8 cellular contexts compared by ENCODE assay signal in the genomic region with DNA sequence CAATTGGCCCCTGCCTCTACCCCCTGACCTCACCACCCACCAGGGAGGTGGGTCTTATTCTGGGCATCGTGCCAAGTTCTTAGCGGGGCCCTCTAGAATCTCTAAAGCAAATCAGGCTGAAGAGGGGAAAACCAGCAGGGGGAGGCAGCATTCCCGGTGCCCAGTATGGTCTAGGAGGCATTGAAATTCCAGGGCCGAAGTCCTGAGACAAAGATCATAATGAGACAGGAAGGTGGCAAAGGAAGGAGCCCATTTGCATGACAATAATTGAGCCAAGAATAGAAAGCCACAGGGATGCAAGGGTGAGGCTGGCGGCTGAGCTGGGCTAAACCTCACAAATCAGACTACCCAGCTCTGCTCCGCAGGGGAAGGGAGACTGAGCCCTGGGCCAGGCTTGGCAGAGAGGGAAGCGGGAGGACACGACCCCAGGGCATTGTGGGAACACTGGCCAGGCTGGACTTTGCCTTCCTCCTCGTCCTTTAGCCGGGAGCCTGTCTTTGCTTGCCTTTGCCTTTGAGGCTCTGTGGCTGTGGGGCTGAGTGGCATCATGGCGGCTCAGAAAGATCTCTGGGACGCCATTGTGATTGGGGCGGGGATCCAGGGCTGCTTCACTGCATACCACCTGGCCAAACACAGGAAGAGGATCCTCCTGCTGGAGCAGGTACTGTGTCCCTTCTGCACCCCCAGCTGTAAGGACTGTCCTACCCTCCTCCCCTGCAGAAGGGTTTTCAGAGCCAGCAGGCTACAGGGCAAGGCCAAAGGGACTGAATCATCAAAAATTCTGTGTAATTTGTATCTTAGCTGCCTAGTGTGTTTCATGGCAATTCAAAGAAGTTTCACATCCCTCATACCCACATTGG. TPM values are rescaled to one million over a fixed set of nuclear protein-coding genes. Genes with fewer than 3 reads are reported as not detected.
DNase-seq lines count a peak whose midpoint lies in the region; ATAC-seq and TF ChIP-seq lines count a peak whose summit lies in the region.

A gene with protein sequence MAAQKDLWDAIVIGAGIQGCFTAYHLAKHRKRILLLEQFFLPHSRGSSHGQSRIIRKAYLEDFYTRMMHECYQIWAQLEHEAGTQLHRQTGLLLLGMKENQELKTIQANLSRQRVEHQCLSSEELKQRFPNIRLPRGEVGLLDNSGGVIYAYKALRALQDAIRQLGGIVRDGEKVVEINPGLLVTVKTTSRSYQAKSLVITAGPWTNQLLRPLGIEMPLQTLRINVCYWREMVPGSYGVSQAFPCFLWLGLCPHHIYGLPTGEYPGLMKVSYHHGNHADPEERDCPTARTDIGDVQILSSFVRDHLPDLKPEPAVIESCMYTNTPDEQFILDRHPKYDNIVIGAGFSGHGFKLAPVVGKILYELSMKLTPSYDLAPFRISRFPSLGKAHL (plus strand): TSS at position 463 of the 860 bp plus-strand sequence. CDS start 85 bp downstream, at position 548.

- TF ChIP-seq CTCF in GM10266 (IDR thresholded peaks at IDR 0.05; ENCODE audit: control insufficient read depth, insufficient read depth, low read depth, missing control alignments) (no peak), WTC11 (IDR thresholded peaks at IDR 0.05) (no peak)

- H3K4me3 ChIP-seq in iPS-15b (ENCODE audit: low read depth, low read length), result peak within 1 kb of the TSS; percentile 36

- H3K36me3 Mint-ChIP-seq in WTC11, result peaks cover 18% of the 10 kb centered on the region

- peak; percentile 87 for ATAC-seq in WTC11
- ATAC-seq in stimulated activated naive CD8-positive, alpha-beta T cell treated with anti-CD3 and anti-CD28 coated beads, Interleukin-15, amount 100 ng/mL, for 72 hours, result peak; percentile 53

- CTCF ChIA-PET in WTC11 (lab: Charles Lee), result interaction anchor here (0.6 to 2.7 kb wide), 22 partner anchors 9 to 137 kb away, joined by 3 to 21 read pairs (median 4); a partner anchor contains a TSS

- DNase-seq in GM10266 (ENCODE audit: extremely low spot score), result peak; percentile 40
- peak; percentile 61 for DNase-seq in NCI-H187 treated with DMSO at 0.1 percent for 48 hours (lab: John Stamatoyannopoulos, UW)
- peak; percentile 80 for DNase-seq in WTC11 (ENCODE audit: low spot score)
- no peak for DNase-seq in stimulated activated naive CD8-positive, alpha-beta T cell treated with anti-CD3 and anti-CD28 coated beads, Interleukin-15, amount 100 ng/mL, for 72 hours
- no peak for DNase-seq in activated effector memory CD4-positive, alpha-beta T cell treated with anti-CD3 and anti-CD28 coated beads, Interleukin-2, amount 50 U/mL, for 16 hours
- no peak for DNase-seq in activated gamma-delta T cell treated with Interleukin-2 at 50 U/mL for 16 hours
- DNase-seq in HUDEP-2 (lab: John Stamatoyannopoulos, UW; ENCODE audit: unreplicated experiment in 76 of 76), result no peak

- H3K9me3 ChIP-seq in iPS-15b (ENCODE audit: control insufficient read depth, insufficient read depth, low read length), result no peaks in the 10 kb centered on the region

- peak within 1 kb of the TSS; percentile 76 for H3K9ac ChIP-seq in iPS-15b (ENCODE audit: low read depth, low read length)

- peaks cover 63% of the 10 kb centered on the region for H3K4me1 Mint-ChIP-seq in WTC11
- peaks cover 23% of the 10 kb centered on the region for H3K4me1 Mint-ChIP-seq in stimulated activated naive CD8-positive, alpha-beta T cell treated with anti-CD3 and anti-CD28 coated beads, Interleukin-15, amount 100 ng/mL, for 72 hours

- H3K27ac Mint-ChIP-seq in WTC11, result peak within 1 kb of the TSS; percentile 98
- H3K27ac Mint-ChIP-seq in stimulated activated naive CD8-positive, alpha-beta T cell treated with anti-CD3 and anti-CD28 coated beads, Interleukin-15, amount 100 ng/mL, for 72 hours, result peak within 1 kb of the TSS in 1 of 2 donors; percentile 30

- peak within 1 kb of the TSS; percentile 41 for H3K4me3 Mint-ChIP-seq in WTC11
- H3K4me3 Mint-ChIP-seq in stimulated activated naive CD8-positive, alpha-beta T cell treated with anti-CD3 and anti-CD28 coated beads, Interleukin-15, amount 100 ng/mL, for 72 hours, result peak within 1 kb of the TSS; percentile 30 to 58

- POLR2A ChIA-PET in WTC11 (lab: Charles Lee), result interaction anchor here (0.5 to 1.2 kb wide), 4 partner anchors 11 to 47 kb away, joined by 3 to 4 read pairs (median 4); no protein-coding TSS in a partner anchor

- H3K27me3 ChIP-seq in iPS-15b (ENCODE audit: control insufficient read depth, insufficient read depth, low read length), result no peaks in the 10 kb centered on the region

- H3K36me3 ChIP-seq in iPS-15b (ENCODE audit: control insufficient read depth, insufficient read depth, low read length), result no peaks in the 10 kb centered on the region

- no peaks in the 10 kb centered on the region for H3K9me3 Mint-ChIP-seq in WTC11
- no peaks in the 10 kb centered on the region for H3K9me3 Mint-ChIP-seq in stimulated activated naive CD8-positive, alpha-beta T cell treated with anti-CD3 and anti-CD28 coated beads, Interleukin-15, amount 100 ng/mL, for 72 hours

- H3K4me1 ChIP-seq in iPS-15b (ENCODE audit: control insufficient read depth, insufficient read depth, low read length), result peaks cover 32% of the 10 kb centered on the region

- no peaks in the 10 kb centered on the region for H3K27me3 Mint-ChIP-seq in WTC11 (ENCODE audit: low read depth)
- peaks cover 8% of the 10 kb centered on the region for H3K27me3 Mint-ChIP-seq in stimulated activated naive CD8-positive, alpha-beta T cell treated with anti-CD3 and anti-CD28 coated beads, Interleukin-15, amount 100 ng/mL, for 72 hours

TF ChIP-seq in WTC11, 78 proteins besides CTCF, POLR2A, EP300 and RAD21 (continues in another document):
- TF ChIP-seq, protein P1, sequence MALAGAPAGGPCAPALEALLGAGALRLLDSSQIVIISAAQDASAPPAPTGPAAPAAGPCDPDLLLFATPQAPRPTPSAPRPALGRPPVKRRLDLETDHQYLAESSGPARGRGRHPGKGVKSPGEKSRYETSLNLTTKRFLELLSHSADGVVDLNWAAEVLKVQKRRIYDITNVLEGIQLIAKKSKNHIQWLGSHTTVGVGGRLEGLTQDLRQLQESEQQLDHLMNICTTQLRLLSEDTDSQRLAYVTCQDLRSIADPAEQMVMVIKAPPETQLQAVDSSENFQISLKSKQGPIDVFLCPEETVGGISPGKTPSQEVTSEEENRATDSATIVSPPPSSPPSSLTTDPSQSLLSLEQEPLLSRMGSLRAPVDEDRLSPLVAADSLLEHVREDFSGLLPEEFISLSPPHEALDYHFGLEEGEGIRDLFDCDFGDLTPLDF (CRISPR knock-in tag; IDR thresholded peaks at IDR 0.05), result 0 out of 2 replicates have a peak, but pooled peaks have one; percentile 43
- TF ChIP-seq ZNF423 (CRISPR knock-in tag; IDR thresholded peaks at IDR 0.05) (peak; percentile 54), CREB1 (CRISPR knock-in tag; IDR thresholded peaks at IDR 0.05) (peak; percentile 52; the same call in 1 of the 2 replicates), OVOL2 (CRISPR knock-in tag; IDR thresholded peaks at IDR 0.05; ENCODE audit: borderline replicate concordance) (no peak), FOXP1 (CRISPR knock-in tag; IDR thresholded peaks at IDR 0.05; ENCODE audit: borderline replicate concordance) (peak; percentile 50; the same call in 1 of the 2 replicates), CREM (CRISPR knock-in tag; IDR thresholded peaks at IDR 0.05) (no peak), ZNF219 (CRISPR knock-in tag; IDR thresholded peaks at IDR 0.05; ENCODE audit: borderline replicate concordance) (0 out of 2 replicates have a peak, but pooled peaks have one; percentile 27)
- TF ChIP-seq, protein P2, sequence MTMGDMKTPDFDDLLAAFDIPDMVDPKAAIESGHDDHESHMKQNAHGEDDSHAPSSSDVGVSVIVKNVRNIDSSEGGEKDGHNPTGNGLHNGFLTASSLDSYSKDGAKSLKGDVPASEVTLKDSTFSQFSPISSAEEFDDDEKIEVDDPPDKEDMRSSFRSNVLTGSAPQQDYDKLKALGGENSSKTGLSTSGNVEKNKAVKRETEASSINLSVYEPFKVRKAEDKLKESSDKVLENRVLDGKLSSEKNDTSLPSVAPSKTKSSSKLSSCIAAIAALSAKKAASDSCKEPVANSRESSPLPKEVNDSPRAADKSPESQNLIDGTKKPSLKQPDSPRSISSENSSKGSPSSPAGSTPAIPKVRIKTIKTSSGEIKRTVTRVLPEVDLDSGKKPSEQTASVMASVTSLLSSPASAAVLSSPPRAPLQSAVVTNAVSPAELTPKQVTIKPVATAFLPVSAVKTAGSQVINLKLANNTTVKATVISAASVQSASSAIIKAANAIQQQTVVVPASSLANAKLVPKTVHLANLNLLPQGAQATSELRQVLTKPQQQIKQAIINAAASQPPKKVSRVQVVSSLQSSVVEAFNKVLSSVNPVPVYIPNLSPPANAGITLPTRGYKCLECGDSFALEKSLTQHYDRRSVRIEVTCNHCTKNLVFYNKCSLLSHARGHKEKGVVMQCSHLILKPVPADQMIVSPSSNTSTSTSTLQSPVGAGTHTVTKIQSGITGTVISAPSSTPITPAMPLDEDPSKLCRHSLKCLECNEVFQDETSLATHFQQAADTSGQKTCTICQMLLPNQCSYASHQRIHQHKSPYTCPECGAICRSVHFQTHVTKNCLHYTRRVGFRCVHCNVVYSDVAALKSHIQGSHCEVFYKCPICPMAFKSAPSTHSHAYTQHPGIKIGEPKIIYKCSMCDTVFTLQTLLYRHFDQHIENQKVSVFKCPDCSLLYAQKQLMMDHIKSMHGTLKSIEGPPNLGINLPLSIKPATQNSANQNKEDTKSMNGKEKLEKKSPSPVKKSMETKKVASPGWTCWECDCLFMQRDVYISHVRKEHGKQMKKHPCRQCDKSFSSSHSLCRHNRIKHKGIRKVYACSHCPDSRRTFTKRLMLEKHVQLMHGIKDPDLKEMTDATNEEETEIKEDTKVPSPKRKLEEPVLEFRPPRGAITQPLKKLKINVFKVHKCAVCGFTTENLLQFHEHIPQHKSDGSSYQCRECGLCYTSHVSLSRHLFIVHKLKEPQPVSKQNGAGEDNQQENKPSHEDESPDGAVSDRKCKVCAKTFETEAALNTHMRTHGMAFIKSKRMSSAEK (CRISPR knock-in tag; IDR thresholded peaks at IDR 0.05; ENCODE audit: borderline replicate concordance), result peak; percentile 67; the same call in 1 of the 2 replicates
- TF ChIP-seq, protein P3, sequence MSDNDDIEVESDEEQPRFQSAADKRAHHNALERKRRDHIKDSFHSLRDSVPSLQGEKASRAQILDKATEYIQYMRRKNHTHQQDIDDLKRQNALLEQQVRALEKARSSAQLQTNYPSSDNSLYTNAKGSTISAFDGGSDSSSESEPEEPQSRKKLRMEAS (CRISPR knock-in tag; IDR thresholded peaks at IDR 0.05), result peak; percentile 56; the same call in 1 of the 2 replicates
- TF ChIP-seq, protein P4, sequence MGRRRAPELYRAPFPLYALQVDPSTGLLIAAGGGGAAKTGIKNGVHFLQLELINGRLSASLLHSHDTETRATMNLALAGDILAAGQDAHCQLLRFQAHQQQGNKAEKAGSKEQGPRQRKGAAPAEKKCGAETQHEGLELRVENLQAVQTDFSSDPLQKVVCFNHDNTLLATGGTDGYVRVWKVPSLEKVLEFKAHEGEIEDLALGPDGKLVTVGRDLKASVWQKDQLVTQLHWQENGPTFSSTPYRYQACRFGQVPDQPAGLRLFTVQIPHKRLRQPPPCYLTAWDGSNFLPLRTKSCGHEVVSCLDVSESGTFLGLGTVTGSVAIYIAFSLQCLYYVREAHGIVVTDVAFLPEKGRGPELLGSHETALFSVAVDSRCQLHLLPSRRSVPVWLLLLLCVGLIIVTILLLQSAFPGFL (CRISPR knock-in tag; IDR thresholded peaks at IDR 0.05; ENCODE audit: borderline replicate concordance), result no peak

RNA-seq across cellular contexts. Expression of the gene that starts here (rescaled TPM):
- 32.4 to 34.2 TPM (median 34.1 TPM) in 3 replicates for total RNA-seq in WTC11 (2021)

Comparison
In these comparisons a context has a peak if more than half of its experiments do, and no peak if none do; other contexts are left out.
1. DNase-seq: peak in GM10266 (single experiment), NCI-H187 treated with DMSO at 0.1 percent for 48 hours (single experiment) and WTC11 (single experiment); none in stimulated activated naive CD8-positive, alpha-beta T cell treated with anti-CD3 and anti-CD28 coated beads, Interleukin-15, amount 100 ng/mL, for 72 hours (0 of 2), activated effector memory CD4-positive, alpha-beta T cell treated with anti-CD3 and anti-CD28 coated beads, Interleukin-2, amount 50 U/mL, for 16 hours (single experiment), activated gamma-delta T cell treated with Interleukin-2 at 50 U/mL for 16 hours (single experiment) and HUDEP-2 (0 of 76).